In the genomic region with DNA sequence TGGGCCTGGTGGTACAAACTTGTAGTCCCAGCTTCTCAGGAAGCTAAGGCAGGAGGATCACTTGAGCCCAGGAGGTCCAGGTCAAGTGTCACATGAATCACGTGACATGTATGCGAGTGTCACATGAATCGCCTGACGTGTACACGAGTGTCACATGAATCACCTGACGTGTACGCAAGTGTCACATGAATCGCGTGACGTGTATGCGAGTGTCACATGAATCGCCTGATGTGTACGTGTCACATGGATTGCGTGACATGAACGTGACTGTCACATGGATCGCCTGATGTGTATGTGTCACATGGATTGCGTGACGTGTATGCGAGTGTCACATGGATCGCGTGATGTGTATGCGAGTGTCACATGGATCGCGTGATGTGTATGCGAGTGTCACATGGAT, we compare ENCODE assay signal across 17 cellular contexts. TPM values are rescaled to one million over a fixed set of nuclear protein-coding genes. Genes with fewer than 3 reads are reported as not detected.
A peak's percentile ranks its signal among the peaks of the same experiment; 100 is the strongest.
DNase-seq lines count a peak whose midpoint lies in the region; ATAC-seq, FAIRE-seq and TF ChIP-seq lines count a peak whose summit lies in the region.
"Had no signal": no experiment of that assay in that cellular context is flagged by ENCODE, and none has a peak within 500 bp of the region (broad histone marks: within the 10 kb centered on the region; RNA-seq: fewer than 3 reads in every experiment).

No MANE protein-coding gene starts in this region.

- peaks cover 21% of the 10 kb centered on the region for H3K27me3 Mint-ChIP-seq in H9 (ENCODE audit: low read depth)

- no peak overlapping the region; the same call in 1 of the 2 replicates for H3K14ac ChIP-seq in H9 (ENCODE audit: insufficient read depth, low read length)
- H3K14ac ChIP-seq in H1 (ENCODE audit: insufficient read length), result no peak overlapping the region
- H3K14ac ChIP-seq in trophoblast cell (ENCODE audit: low read length), result no peak overlapping the region

- H2BK20ac ChIP-seq in H9 (ENCODE audit: low read depth, low read length, poor library complexity, severe bottlenecking) (no peak overlapping the region), H1 (ENCODE audit: low read length) (no peak overlapping the region)

- no peak overlapping the region for H3K18ac ChIP-seq in H9 (ENCODE audit: insufficient read length, low read depth, low read length)
- no peak overlapping the region for H3K18ac ChIP-seq in H1 (ENCODE audit: extremely low read depth, low read length)
- H3K18ac ChIP-seq in trophoblast cell (ENCODE audit: low read length), result no peak overlapping the region

- H2AK5ac ChIP-seq in H9 (ENCODE audit: insufficient read length, low read length), result no peak overlapping the region
- peak overlapping the region; percentile 8; the same call in 1 of the 2 replicates for H2AK5ac ChIP-seq in H1 (ENCODE audit: low read depth, low read length)
- no peak overlapping the region for H2AK5ac ChIP-seq in trophoblast cell (ENCODE audit: low read length)

- TF ChIP-seq CTCF in H9 (conservative IDR thresholded peaks at IDR 0.05) (no peak), GM12878 (IDR thresholded peaks at IDR 0.05 in 2 of 3, conservative IDR thresholded peaks at IDR 0.05 in 1 of 3; ENCODE audit: control insufficient read depth in 2 of 3, extremely low read depth in 1 of 3, insufficient read depth in 1 of 3, low read depth in 3 of 3, low read length in 3 of 3) (no peak), H1 (IDR thresholded peaks at IDR 0.05; ENCODE audit: control extremely low read depth in 1 of 3, insufficient read depth in 1 of 3, low read depth in 1 of 3, low read length in 3 of 3) (no peak)

- SMC1A ChIA-PET in GM12878 (lab: Charles Lee; ENCODE audit: uncharacterized antibody, unreplicated experiment), result interaction anchor here (1.1 to 1.8 kb wide), 3 partner anchors 9 to 133 kb away, joined by 3 to 12 read pairs (median 4); a partner anchor contains a TSS

- H2AFZ ChIP-seq in H9 (ENCODE audit: low read length) (no peak overlapping the region), GM12878 (ENCODE audit: control insufficient read depth, low read depth, low read length) (no peak overlapping the region), H1 (ENCODE audit: low read length) (no peak overlapping the region), trophoblast cell (ENCODE audit: insufficient read depth, low read length, poor library complexity) (no peak overlapping the region)
- H2AFZ ChIP-seq: GM23248 had no signal

- H3K23me2 ChIP-seq in H9 (ENCODE audit: insufficient read length, low read depth, low read length, poor library complexity, severe bottlenecking) (no peaks in the 10 kb centered on the region), H1 (ENCODE audit: low read depth, low read length) (no peaks in the 10 kb centered on the region)

- H4K12ac ChIP-seq in trophoblast cell (ENCODE audit: low read depth, low read length), result no peak overlapping the region

- H3K9me3 ChIP-seq in H9 (ENCODE audit: control insufficient read depth, low read depth, low read length) (no peaks in the 10 kb centered on the region), GM12878 (replicated peaks; ENCODE audit: control insufficient read depth, insufficient read depth, low read length) (peaks cover 5% of the 10 kb centered on the region), H1 (ENCODE audit: insufficient read depth in 2 of 2, low read depth in 1 of 2, low read length in 1 of 2) (peaks cover 5 to 14% of the 10 kb centered on the region in 2 experiments), trophoblast cell (ENCODE audit: insufficient read depth, low read depth, low read length) (peaks cover 11% of the 10 kb centered on the region)

- H3K4me1 ChIP-seq in H9 (ENCODE audit: insufficient read depth, low read length) (no peaks in the 10 kb centered on the region), GM12878 (ENCODE audit: control insufficient read depth, insufficient read depth, low read length) (no peaks in the 10 kb centered on the region; the same call in 1 of the 2 replicates), H1 (replicated peaks in 1 of 4; ENCODE audit: control insufficient read depth in 3 of 4, insufficient read depth in 4 of 4, low read length in 3 of 4) (no peaks in the 10 kb centered on the region), trophoblast cell (ENCODE audit: control insufficient read depth in 1 of 2, insufficient read depth in 2 of 2, low read length in 2 of 2) (no peaks in the 10 kb centered on the region)
- H3K4me1 ChIP-seq: Caco-2 had no signal

- intact Hi-C loops in GM12878 (cut with micrococcal nuclease; ENCODE audit: unreplicated experiment), result no loop called here

- H4K91ac ChIP-seq in H9 (ENCODE audit: insufficient read length, low read depth, low read length) (no peak overlapping the region), H1 (replicated peaks; ENCODE audit: insufficient read length, low read length) (no peak overlapping the region), trophoblast cell (ENCODE audit: low read depth, low read length) (no peak overlapping the region)

- H2BK120ac ChIP-seq in H9 (ENCODE audit: low read depth, low read length, poor library complexity, severe bottlenecking), result no peak overlapping the region
- H2BK120ac ChIP-seq in H1 (replicated peaks; ENCODE audit: low read depth, low read length), result no peak overlapping the region
- H2BK120ac ChIP-seq in trophoblast cell (ENCODE audit: insufficient read depth, low read length, poor library complexity), result no peak overlapping the region

- H4K5ac ChIP-seq in H9 (ENCODE audit: insufficient read length, low read depth, low read length) (peak overlapping the region; percentile 76), H1 (ENCODE audit: insufficient read length, low read depth, low read length) (no peak overlapping the region)

- H3K4me2 ChIP-seq in H9 (ENCODE audit: insufficient read depth, insufficient read length, low read length) (no peak overlapping the region), GM12878 (ENCODE audit: control insufficient read depth, insufficient read depth) (no peak overlapping the region), H1 (ENCODE audit: insufficient read depth in 1 of 2, low read depth in 2 of 2, low read length in 2 of 2) (no peak overlapping the region), trophoblast cell (ENCODE audit: low read length) (no peak overlapping the region)

- peaks cover 25% of the 10 kb centered on the region in 2 experiments for H3K9me3 Mint-ChIP-seq in H9

- no peak overlapping the region for H2BK5ac ChIP-seq in H9 (ENCODE audit: insufficient read length, low read length)
- no peak overlapping the region for H2BK5ac ChIP-seq in H1 (ENCODE audit: low read depth, low read length)
- H2BK5ac ChIP-seq in trophoblast cell (ENCODE audit: low read depth, low read length, poor library complexity), result no peak overlapping the region

- TF ChIP-seq EP300 in GM12878 (IDR thresholded peaks at IDR 0.05; ENCODE audit: borderline replicate concordance in 1 of 2, control insufficient read depth in 1 of 2, low read depth in 2 of 2, low read length in 2 of 2) (no peak), H1 (IDR thresholded peaks at IDR 0.05; ENCODE audit: borderline replicate concordance in 1 of 2, low read depth in 2 of 2, low read length in 2 of 2) (no peak)

- H3K9ac ChIP-seq in H9 (ENCODE audit: extremely low read depth, insufficient read length, low read length) (no peak overlapping the region), GM12878 (ENCODE audit: control insufficient read depth, insufficient read depth, low read length) (no peak overlapping the region), H1 (replicated peaks in 1 of 4; ENCODE audit: extremely low read depth in 1 of 4, low read depth in 3 of 4, low read length in 3 of 4) (no peak overlapping the region), trophoblast cell (ENCODE audit: low read length) (no peak overlapping the region)
- H3K9ac ChIP-seq: GM23248 had no signal

- H3K27ac Mint-ChIP-seq in H9, result no peak overlapping the region
- H3K27ac Mint-ChIP-seq: CD4-positive, alpha-beta T cell had no signal

- RAD21 ChIA-PET in GM12878 (lab: Charles Lee; ENCODE audit: unreplicated experiment), result interaction anchor here (1.9 to 2.5 kb wide), 2 partner anchors 8 to 31 kb away, joined by 4 to 17 read pairs; a partner anchor contains a TSS

- no CpG with 5 or more reads among the region's 25 CpGs for WGBS in H9 (ENCODE audit: extremely low coverage, insufficient read length, low lambda C conversion rate)
- WGBS in GM12878 (ENCODE audit: insufficient coverage, insufficient replicate concordance, low lambda C conversion rate, missing lambda C conversion rate), result 82% methylated on average over 24 of the region's 25 CpGs
- WGBS in H1 (ENCODE audit: extremely low coverage in 1 of 2, insufficient coverage in 1 of 2, insufficient read length in 1 of 2, insufficient replicate concordance in 2 of 2, low coverage in 1 of 2, low lambda C conversion rate in 2 of 2, missing lambda C conversion rate in 1 of 2), 2 experiments, result 95% methylated on average over 25 of the region's 25 CpGs; no CpG with 5 or more reads in 1 of the 2 experiments
- WGBS in trophoblast cell (ENCODE audit: extremely low coverage, insufficient coverage, insufficient read length), result no CpG with 5 or more reads among the region's 25 CpGs

- TF ChIP-seq RAD21 in GM12878 (IDR thresholded peaks at IDR 0.05; ENCODE audit: insufficient read depth, low read depth, low read length), result no peak
- TF ChIP-seq RAD21 in H1 (IDR thresholded peaks at IDR 0.05 in 1 of 2, conservative IDR thresholded peaks at IDR 0.05 in 1 of 2; ENCODE audit: low read depth in 2 of 2, low read length in 2 of 2), result no peak

- no peak overlapping the region for H3K4ac ChIP-seq in H9 (ENCODE audit: low read depth, low read length)
- H3K4ac ChIP-seq in H1 (replicated peaks; ENCODE audit: insufficient read length, low read depth, low read length), result no peak overlapping the region
- H3K4ac ChIP-seq in trophoblast cell (ENCODE audit: low read depth, low read length), result no peak overlapping the region

- in situ Hi-C loops in GM12878 (cut with MboI), result no loop called here

- TF ChIP-seq POLR2A in GM12878 (IDR thresholded peaks at IDR 0.05; ENCODE audit: low read depth, low read length) (no peak), H1 (IDR thresholded peaks at IDR 0.05; ENCODE audit: control extremely low read depth in 1 of 2, low read depth in 2 of 2, low read length in 2 of 2) (no peak)

- BruUV-seq in GM12878 (replicated peaks; lab: Mats Ljungman, UMichigan), result no TSS peak

- H3K79me1 ChIP-seq in H9 (ENCODE audit: insufficient read depth, low read depth, low read length, poor library complexity, severe bottlenecking), result no peaks in the 10 kb centered on the region
- no peaks in the 10 kb centered on the region for H3K79me1 ChIP-seq in H1 (ENCODE audit: low read depth, low read length)
- H3K79me1 ChIP-seq in trophoblast cell (ENCODE audit: low read length), result no peaks in the 10 kb centered on the region

- no peak for ATAC-seq in GM12878

- H3K56ac ChIP-seq in H9 (ENCODE audit: insufficient read length, low read depth, low read length), result no peak overlapping the region
- no peak overlapping the region for H3K56ac ChIP-seq in H1 (replicated peaks; ENCODE audit: insufficient read length, low read depth, low read length)

- H2BK15ac ChIP-seq in H9 (ENCODE audit: low read depth, low read length) (no peak overlapping the region), H1 (ENCODE audit: low read length) (no peak overlapping the region)

- H3K4me1 Mint-ChIP-seq in H9, result no peaks in the 10 kb centered on the region

- H3K36me3 ChIP-seq in GM12878 (ENCODE audit: control insufficient read depth in 2 of 2, insufficient read depth in 2 of 2, low read length in 1 of 2) (no peaks in the 10 kb centered on the region), H1 (ENCODE audit: control insufficient read depth in 2 of 4, insufficient read depth in 4 of 4, low read length in 3 of 4) (no peaks in the 10 kb centered on the region), trophoblast cell (ENCODE audit: control insufficient read depth in 1 of 2, insufficient read depth in 2 of 2, low read length in 2 of 2) (no peaks in the 10 kb centered on the region)

- FAIRE-seq in GM12878 (lab: Jason Lieb, UNC) (no peak), H1 (lab: Jason Lieb, UNC) (no peak)
- FAIRE-seq: A204.1, D721Med, G401.6 had no signal

- H3K27ac ChIP-seq in H9 (ENCODE audit: insufficient read length, low read depth, low read length), result no peak overlapping the region
- H3K27ac ChIP-seq in GM12878 (ENCODE audit: control insufficient read depth, insufficient read depth), result no peak overlapping the region
- H3K27ac ChIP-seq in H1 (ENCODE audit: low read depth, low read length), result no peak overlapping the region
- no peak overlapping the region for H3K27ac ChIP-seq in trophoblast cell (ENCODE audit: low read depth, low read length)
- H3K27ac ChIP-seq: C4-2B, GM23248 had no signal

- H4K8ac ChIP-seq in H9 (replicated peaks; ENCODE audit: insufficient read length, low read depth, low read length) (no peak overlapping the region), H1 (ENCODE audit: extremely low read depth, insufficient read depth, low read length) (no peak overlapping the region), trophoblast cell (ENCODE audit: low read depth, low read length) (no peak overlapping the region)

- DNase-seq in H9 (no peak), GM12878 (ENCODE audit: low read depth, low spot score) (no peak), H1 (ENCODE audit: low read depth in 1 of 2, low spot score in 2 of 2) (no peak), trophoblast cell (no peak)
- no peak for DNase-seq in stimulated activated CD4-positive, alpha-beta T cell treated with anti-CD3 and anti-CD28 coated beads, Interleukin-4, amount 100 ng/mL, for 1 hour
- DNase-seq in stimulated activated CD4-positive, alpha-beta T cell treated with anti-CD3 and anti-CD28 coated beads, Interleukin-2, amount 100 ng/mL, for 48 hours, result no peak
- DNase-seq in activated CD8-positive, alpha-beta memory T cell treated with anti-CD3 and anti-CD28 coated beads, Interleukin-2, amount 50 U/mL, for 4 hours, result no peak
- DNase-seq: AML-193; Caco-2; CD4-positive, alpha-beta T cell; GM23248; H7 had no signal

- POLR2A ChIA-PET in GM12878 (lab: Charles Lee) (interaction anchor here (1.4 kb wide), 1 partner anchor 8 kb away, joined by 3 read pairs; no protein-coding TSS in a partner anchor), H1 (lab: Charles Lee; ENCODE audit: partially characterized antibody) (interaction anchor here (0.6 to 0.7 kb wide), 2 partner anchors 14 to 28 kb away, joined by 3 read pairs; no protein-coding TSS in a partner anchor)

- H3K79me2 ChIP-seq in H9 (ENCODE audit: insufficient read depth, low read length) (no peaks in the 10 kb centered on the region), GM12878 (ENCODE audit: control insufficient read depth, insufficient read depth, low read length) (no peaks in the 10 kb centered on the region), H1 (ENCODE audit: control insufficient read depth in 1 of 2, insufficient read depth in 2 of 2, low read length in 2 of 2) (no peaks in the 10 kb centered on the region), trophoblast cell (ENCODE audit: control insufficient read depth, insufficient read depth, low read length, poor library complexity) (no peaks in the 10 kb centered on the region)

- H3K4me3 Mint-ChIP-seq in H9, result no peak overlapping the region
- H3K4me3 Mint-ChIP-seq: CD4-positive, alpha-beta T cell had no signal

- H3K27me3 ChIP-seq in H9 (ENCODE audit: insufficient read depth, low read length) (no peaks in the 10 kb centered on the region), GM12878 (replicated peaks in 1 of 2; ENCODE audit: control insufficient read depth in 2 of 2, insufficient read depth in 2 of 2, low read length in 1 of 2) (no peaks in the 10 kb centered on the region), H1 (replicated peaks in 1 of 4; ENCODE audit: control insufficient read depth in 3 of 4, extremely low read depth in 1 of 4, insufficient read depth in 3 of 4, low read length in 3 of 4) (0 out of 7 replicates have a peak, but pooled peaks cover 0 to 2% (median 0%) of the 10 kb centered on the region in 4 experiments), trophoblast cell (ENCODE audit: insufficient read depth, low read length) (no peaks in the 10 kb centered on the region)

- H3T11ph ChIP-seq in H9 (ENCODE audit: low read length), result no peak overlapping the region

- CTCF ChIA-PET in GM12878 (lab: Yijun Ruan, JAX), result no interaction called here
- CTCF ChIA-PET in H1 (lab: Charles Lee; ENCODE audit: partially characterized antibody), result interaction anchor here (1.3 to 1.4 kb wide), 2 partner anchors 8 to 9 kb away, joined by 4 to 6 read pairs; a partner anchor contains a TSS

- H2BK12ac ChIP-seq in H9 (ENCODE audit: insufficient read length, low read depth, low read length), result no peak overlapping the region
- no peak overlapping the region for H2BK12ac ChIP-seq in H1 (ENCODE audit: low read depth, low read length)
- no peak overlapping the region for H2BK12ac ChIP-seq in trophoblast cell (ENCODE audit: low read length)

- no peak overlapping the region for H3K4me3 ChIP-seq in GM12878
- H3K4me3 ChIP-seq in H1 (ENCODE audit: extremely low read depth in 1 of 4, insufficient read depth in 2 of 4, low read depth in 3 of 4, low read length in 4 of 4), result no peak overlapping the region
- peak overlapping the region; percentile 8 for H3K4me3 ChIP-seq in trophoblast cell (ENCODE audit: low read depth, low read length)
- H3K4me3 ChIP-seq: GM23248 had no signal

- peaks cover 4 to 21% (median 15%) of the 10 kb centered on the region in 3 experiments; a peak in 6 of 7 replicates for H3K36me3 Mint-ChIP-seq in H9 (ENCODE audit: insufficient read depth in 1 of 3, low read depth in 3 of 3)

- peaks cover 4% of the 10 kb centered on the region for H4K20me1 ChIP-seq in H9 (ENCODE audit: control insufficient read depth, insufficient read depth, insufficient read length)
- H4K20me1 ChIP-seq in GM12878 (ENCODE audit: control insufficient read depth, insufficient read depth), result no peaks in the 10 kb centered on the region
- H4K20me1 ChIP-seq in H1 (replicated peaks in 1 of 2; ENCODE audit: control insufficient read depth in 1 of 2, insufficient read depth in 2 of 2, low read length in 2 of 2), result peaks cover 0 to 3% of the 10 kb centered on the region in 2 experiments

- H3K23ac ChIP-seq in H9 (ENCODE audit: insufficient read length, low read depth, low read length), result no peak overlapping the region
- no peak overlapping the region for H3K23ac ChIP-seq in H1 (ENCODE audit: insufficient read length)
- H3K23ac ChIP-seq in trophoblast cell (ENCODE audit: low read length), result no peak overlapping the region

RNA-seq across cellular contexts. Expression of a gene that starts 9.5 kb away (rescaled TPM):
- total RNA-seq in H9 (2021), result 0.87 and 1.0 TPM in 2 replicates
- total RNA-seq in GM12878 (2013; cell fraction: nucleolus; rRNA removed), result 64.4 and 79.9 TPM in 2 replicates
- 1.2 and 1.7 TPM in 2 replicates for total RNA-seq in GM12878 (2014; rRNA removed)
- 0.60 and 0.81 TPM in 2 replicates for total RNA-seq in GM12878 (2014; rRNA removed; fragmentation: Illumina TruSeq; extraction: Trizol)
- total RNA-seq in GM12878 (2021), result 3.1 and 4.1 TPM in 2 replicates
- 0.26 TPM for polyA plus RNA-seq in GM12878 (2011; ENCODE audit: low read depth)
- 1.5 and 3.2 TPM in 2 replicates for polyA plus RNA-seq in GM12878 (2011; rRNA removed)
- 3.4 and 5.2 TPM in 2 replicates for polyA plus RNA-seq in GM12878 (2011; cell fraction: cytosol; rRNA removed)
- polyA plus RNA-seq in GM12878 (2011; cell fraction: nucleus; rRNA removed), result 41.2 and 48.3 TPM in 2 replicates
- 1.0 and 1.2 TPM in 2 replicates for polyA plus RNA-seq in GM12878 (2012)
- 0.57 and 0.67 TPM in 2 replicates for polyA plus RNA-seq in GM12878 (2014; fragmentation: Illumina TruSeq; extraction: Trizol)
- under 1 TPM; 0.02 to 0.04 TPM for polyA plus RNA-seq in GM12878 (2014; fragmentation: Nextera tagmentation; extraction: Ambion mirVana)
- polyA plus RNA-seq in GM12878 (2014; rRNA removed), result 2.2 and 2.7 TPM in 2 replicates
- under 1 TPM; 0.43 to 0.71 TPM for polyA plus RNA-seq in GM12878 (2016; fragmentation: Nextera tagmentation; extraction: Ambion mirVana)
- 2.4 and 7.1 TPM in 2 replicates for polyA minus RNA-seq in GM12878 (2011; rRNA and poly(A)+ RNA removed)
- 1.9 and 3.1 TPM in 2 replicates for polyA minus RNA-seq in GM12878 (2011; cell fraction: cytosol; rRNA and poly(A)+ RNA removed)
- polyA minus RNA-seq in GM12878 (2011; cell fraction: nucleus; rRNA and poly(A)+ RNA removed), result 14.9 and 22.1 TPM in 2 replicates
- total RNA-seq in H1 (2021; fragmentation: NEBNext Ultra II Directional; extraction: Animal tissue kit (Norgen Biotek cat#: 25700)), result 2.7 and 2.8 TPM in 2 replicates
- 2.2 and 3.9 TPM in 2 replicates for polyA plus RNA-seq in H1 (2011; rRNA removed)
- 3.0 TPM for polyA plus RNA-seq in H1 (2011; cell fraction: cytosol; rRNA removed)
- 7.6 TPM for polyA plus RNA-seq in H1 (2011; cell fraction: nucleus; rRNA removed)
- 1.7 to 2.8 TPM (median 2.0 TPM) in 4 replicates for polyA plus RNA-seq in H1 (2012, experiment 1 of 2)
- 0.47 TPM for polyA plus RNA-seq in H1 (2012, experiment 2 of 2)
- 0.81 TPM for polyA plus RNA-seq in H1 (2013, experiment 1 of 2)
- polyA plus RNA-seq in H1 (2013, experiment 2 of 2), result 0.81 TPM
- polyA minus RNA-seq in H1 (2011; rRNA and poly(A)+ RNA removed), result 1.8 and 2.1 TPM in 2 replicates
- polyA minus RNA-seq in H1 (2011; cell fraction: cytosol; rRNA and poly(A)+ RNA removed), result 1.4 TPM
- polyA minus RNA-seq in H1 (2011; cell fraction: nucleus; rRNA and poly(A)+ RNA removed), result 6.6 TPM
- polyA plus RNA-seq in trophoblast cell (2013), result 0.15 and 0.21 TPM in 2 replicates
- total RNA-seq: GM23248 had no signal
- polyA plus RNA-seq: BJ, GM23248 had no signal
